In genomic region chr16:77873066-77873465, GRCh38 we compare ENCODE assay signal across 29 cellular contexts.
"Had no signal": no experiment of that assay in that cellular context is flagged by ENCODE, and none has a peak within 500 bp of the region (broad histone marks: within the 10 kb centered on the region; RNA-seq: fewer than 3 reads in every experiment).

No MANE protein-coding gene starts in this region.

- DNase-seq: activated CD4-positive, alpha-beta memory T cell treated with anti-CD3 and anti-CD28 coated beads, Interleukin-2, amount 10 ng/mL, durations not matched to agents 7 days and 5 days; activated CD4-positive, alpha-beta T cell treated with anti-CD3 and anti-CD28 coated beads for 1 hour; activated CD4-positive, alpha-beta T cell treated with anti-CD3 and anti-CD28 coated beads for 4 hours; activated CD4-positive, alpha-beta T cell treated with anti-CD3 and anti-CD28 coated beads, Interleukin-2, amount 10 ng/mL, durations not matched to agents 7 days and 5 days; activated CD4-positive, alpha-beta T cell treated with anti-CD3 and anti-CD28 coated beads, Interleukin-2, amount 50 U/mL, for 4 hours; activated CD8-positive, alpha-beta memory T cell treated with anti-CD3 and anti-CD28 coated beads, Interleukin-2, amount 50 U/mL, for 48 hours; activated gamma-delta T cell; activated naive CD4-positive, alpha-beta T cell; activated naive CD4-positive, alpha-beta T cell treated with anti-CD3 and anti-CD28 coated beads, Interleukin-2, amount 10 ng/mL, durations not matched to agents 7 days and 5 days; activated naive CD8-positive, alpha-beta T cell treated with anti-CD3 and anti-CD28 coated beads, Interleukin-2, amount 10 ng/mL, durations not matched to agents 7 days and 5 days; activated T-cell treated with anti-CD3 and anti-CD28 coated beads for 4 hours; activated T-cell treated with anti-CD3 and anti-CD28 coated beads, Interleukin-2, amount 50 U/mL, for 24 hours; activated T-cell treated with anti-CD3 and anti-CD28 coated beads, Interleukin-2, amount 50 U/mL, for 72 hours; amniotic stem cell; anterior cingulate cortex; brain microvascular endothelial cell; cortex of kidney; dermis blood vessel endothelial cell; effector CD4-positive, alpha-beta T cell; effector memory CD8-positive, alpha-beta T cell; erythroblast; foreskin fibroblast; head of caudate nucleus; T-helper 1 cell; T-helper 17 cell; T1000 had no signal

- H3K4me3 ChIP-seq: esophagus muscularis mucosa had no signal

- ATAC-seq: activated naive CD4-positive, alpha-beta T cell treated with anti-CD3 and anti-CD28 coated beads, Interleukin-2, amount 50 U/mL, for 72 hours; activated T-cell treated with anti-CD3 and anti-CD28 coated beads, Interleukin-2, amount 50 U/mL, for 72 hours; effector memory CD8-positive, alpha-beta T cell; T-helper 17 cell; WTC11 had no signal
